10 cellular contexts compared by ENCODE assay signal in the genomic region with DNA sequence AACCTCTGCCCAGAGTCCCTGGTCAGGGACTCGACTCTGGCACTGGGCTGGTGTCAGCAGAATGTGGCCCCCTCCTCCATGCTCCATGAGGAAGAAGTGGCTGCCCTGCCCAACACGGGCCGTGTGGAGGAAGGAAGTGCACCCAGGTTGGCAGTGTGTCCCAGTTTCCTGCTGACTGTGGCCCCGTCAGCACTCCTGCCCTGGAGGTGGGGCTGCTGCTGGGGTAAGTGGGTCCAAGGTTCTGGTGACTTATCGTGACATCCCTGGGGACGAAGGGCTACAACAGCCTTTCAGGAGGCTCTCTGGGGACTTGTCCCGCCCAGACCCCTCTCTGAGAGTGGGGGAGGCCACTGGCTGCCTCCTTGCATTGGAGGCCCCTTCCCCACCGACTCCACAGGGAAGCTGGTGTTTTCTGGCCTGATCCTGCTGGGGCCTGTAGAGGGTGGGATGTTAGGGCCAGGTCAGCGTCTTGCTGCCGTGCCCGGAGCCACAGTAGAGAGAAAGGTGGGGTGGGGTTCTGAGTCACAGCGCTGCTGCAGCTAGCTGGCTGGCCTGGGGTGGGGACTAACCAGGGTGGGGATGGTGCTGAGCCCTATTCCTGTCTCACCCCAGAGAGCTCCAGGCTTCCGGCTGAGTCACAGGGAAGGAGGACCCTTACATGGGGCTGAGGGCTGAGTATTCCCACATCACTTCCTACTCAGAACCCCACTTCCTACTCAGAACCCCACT. TPM values are rescaled to one million over a fixed set of nuclear protein-coding genes. Genes with fewer than 3 reads are reported as not detected.
DNase-seq lines count a peak whose midpoint lies in the region; ATAC-seq and TF ChIP-seq lines count a peak whose summit lies in the region.
"Had no signal": no experiment of that assay in that cellular context is flagged by ENCODE, and none has a peak within 500 bp of the region (broad histone marks: within the 10 kb centered on the region; RNA-seq: fewer than 3 reads in every experiment).

No MANE protein-coding gene starts in this region.

- no peaks in the 10 kb centered on the region for H3K27me3 Mint-ChIP-seq in stimulated activated memory B cell treated with anti-CD40 and anti-IgM and Interleukin-4, amounts not matched to agents 10 μg/mL and 1 μg/mL and 100 μg/mL, for 72 hours

- H3K4me3 ChIP-seq in HL-60 (replicated peaks; ENCODE audit: insufficient read depth, low read length), result no peak overlapping the region
- no peak overlapping the region for H3K4me3 ChIP-seq in body of pancreas

- ATAC-seq in body of pancreas, result no peak
- ATAC-seq in stimulated activated memory B cell treated with anti-CD40 and anti-IgM and Interleukin-4, amounts not matched to agents 10 μg/mL and 1 μg/mL and 100 μg/mL, for 72 hours, result peak; percentile 17

- no peaks in the 10 kb centered on the region for H3K9me3 ChIP-seq in body of pancreas

- H3K4me3 Mint-ChIP-seq in stimulated activated memory B cell treated with anti-CD40 and anti-IgM and Interleukin-4, amounts not matched to agents 10 μg/mL and 1 μg/mL and 100 μg/mL, for 72 hours, result peak overlapping the region; percentile 37

- DNase-seq in HL-60 (ENCODE audit: low read depth in 1 of 2, low spot score in 1 of 2) (peak in 1 of 2 experiments; percentile 39), body of pancreas (peak in 3 of 4 donors; percentile 16 to 64 (median 59)), islet precursor cell (peak; percentile 87), COR-L47 (lab: John Stamatoyannopoulos, UW) (no peak), NCI-H1105 (lab: John Stamatoyannopoulos, UW) (no peak), NCI-H510A (lab: John Stamatoyannopoulos, UW) (no peak), NCI-H774 (lab: John Stamatoyannopoulos, UW) (no peak)
- DNase-seq: NCI-H187 treated with DMSO at 0.1 percent for 48 hours, occipital lobe had no signal

- H3K27me3 ChIP-seq in HL-60 (ENCODE audit: insufficient read depth, poor library complexity, severe bottlenecking), result no peaks in the 10 kb centered on the region
- H3K27me3 ChIP-seq in body of pancreas, result no peaks in the 10 kb centered on the region

- H3K4me1 ChIP-seq in body of pancreas, result peaks cover 62% of the 10 kb centered on the region

- H3K36me3 Mint-ChIP-seq in stimulated activated memory B cell treated with anti-CD40 and anti-IgM and Interleukin-4, amounts not matched to agents 10 μg/mL and 1 μg/mL and 100 μg/mL, for 72 hours, result peaks cover 25% of the 10 kb centered on the region

- H3K4me1 Mint-ChIP-seq in stimulated activated memory B cell treated with anti-CD40 and anti-IgM and Interleukin-4, amounts not matched to agents 10 μg/mL and 1 μg/mL and 100 μg/mL, for 72 hours, result peaks cover 96% of the 10 kb centered on the region

- intact Hi-C loops in body of pancreas (cut with DNase I), result loop anchor here (5.0 kb wide), 1 partner anchor 49 kb away; no protein-coding TSS in a partner anchor

- peak overlapping the region; percentile 95 for H3K27ac Mint-ChIP-seq in stimulated activated memory B cell treated with anti-CD40 and anti-IgM and Interleukin-4, amounts not matched to agents 10 μg/mL and 1 μg/mL and 100 μg/mL, for 72 hours

- H3K36me3 ChIP-seq in body of pancreas (replicated peaks in 1 of 2; ENCODE audit: insufficient read depth in 1 of 2, low read depth in 2 of 2), result no peaks in the 10 kb centered on the region

- 58 to 67% methylated on average over 3 to 13 of the region's 13 CpGs for WGBS in body of pancreas, 2 donors

- H3K9me3 Mint-ChIP-seq in stimulated activated memory B cell treated with anti-CD40 and anti-IgM and Interleukin-4, amounts not matched to agents 10 μg/mL and 1 μg/mL and 100 μg/mL, for 72 hours, result no peaks in the 10 kb centered on the region

- no peak for TF ChIP-seq POLR2A in body of pancreas (IDR thresholded peaks at IDR 0.05)

- TF ChIP-seq CTCF in HL-60 (IDR thresholded peaks at IDR 0.05; ENCODE audit: insufficient read depth, low read length) (no peak), body of pancreas (IDR thresholded peaks at IDR 0.05) (no peak)

- H3K27ac ChIP-seq in HL-60 (replicated peaks) (peak overlapping the region; percentile 16; the same call in 1 of the 2 replicates), body of pancreas (peak overlapping the region; percentile 88 to 92 (median 91))

RNA-seq across cellular contexts. Expression of a gene that starts 10.5 kb away (rescaled TPM):
- 10 to 100 TPM; 42.8 to 63.9 TPM for total RNA-seq in body of pancreas

RNA-seq across cellular contexts. Expression of a gene that starts 22.1 kb away (rescaled TPM):
- 10 to 100 TPM; 36.6 to 59.0 TPM for total RNA-seq in body of pancreas

RNA-seq across cellular contexts. Expression of a gene that starts 22.4 kb away (rescaled TPM):
- total RNA-seq in body of pancreas, result 1 to 10 TPM in 1 of 2 donors, under 1 TPM in 1; 0.33 to 5.2 TPM

RNA-seq across cellular contexts. Expression of a gene that starts 37.8 kb away (rescaled TPM):
- total RNA-seq in body of pancreas, result not detected

RNA-seq across cellular contexts. Expression of a gene that starts 53.9 kb away (rescaled TPM):
- total RNA-seq in body of pancreas, result 10 to 100 TPM; 27.4 to 27.8 TPM

Comparison
In these comparisons a context has a peak if more than half of its experiments do, and no peak if none do; other contexts are left out.
1. DNase-seq: peak in body of pancreas (3 of 4) and islet precursor cell (single experiment); none in COR-L47 (single experiment), NCI-H1105 (single experiment), NCI-H510A (single experiment) and NCI-H774 (single experiment).